Comparison of ENCODE assay signal across 1 cellular context in genomic region chr11:117143871-117144476, GRCh38.
TF ChIP-seq lines count a peak whose summit lies in the region.

Gene PAFAH1B2 (plus strand): TSS chr11:117144287. CDS start chr11:117152448, 8,161 bp downstream.

TF ChIP-seq in HEK293, 187 proteins besides CTCF, POLR2A, EP300 and RAD21 (continued from another document and continues in another):
- TF ChIP-seq ZSCAN5A (tag by site-specific recombination; IDR thresholded peaks at IDR 0.05) (0 out of 2 replicates have a peak, but pooled peaks have one; percentile 24), ZNF24 (tag by site-specific recombination; IDR thresholded peaks at IDR 0.05) (no peak), WT1 (tag by site-specific recombination; IDR thresholded peaks at IDR 0.05) (no peak), ZNF473 (tag by site-specific recombination; IDR thresholded peaks at IDR 0.05) (no peak), ZNF645 (tag by site-specific recombination; IDR thresholded peaks at IDR 0.05) (no peak), PATZ1 (tag by site-specific recombination; IDR thresholded peaks at IDR 0.05) (peak; percentile 78), TRIM28 (IDR thresholded peaks at IDR 0.05; ENCODE audit: borderline replicate concordance, low read length) (peak; percentile 81; the same call in 1 of the 2 replicates), ZNF596 (tag by site-specific recombination; IDR thresholded peaks at IDR 0.05) (peak; percentile 40; the same call in 1 of the 2 replicates), SP7 (tag by site-specific recombination; IDR thresholded peaks at IDR 0.05) (peak; percentile 71), ZNF132 (tag by site-specific recombination; IDR thresholded peaks at IDR 0.05; ENCODE audit: borderline replicate concordance) (no peak), KLF10 (tag by site-specific recombination; IDR thresholded peaks at IDR 0.05) (peak; percentile 47), ZNF76 (tag by site-specific recombination; IDR thresholded peaks at IDR 0.05; ENCODE audit: borderline replicate concordance, low read depth) (peak; percentile 56; the same call in 1 of the 2 replicates), ZNF629 (tag by site-specific recombination; IDR thresholded peaks at IDR 0.05) (peak; percentile 98), ZBTB7A (tag by site-specific recombination; IDR thresholded peaks at IDR 0.05; ENCODE audit: low read depth) (no peak), SALL2 (tag by site-specific recombination; IDR thresholded peaks at IDR 0.05; ENCODE audit: borderline replicate concordance) (no peak), KLF17 (tag by site-specific recombination; IDR thresholded peaks at IDR 0.05) (peak; percentile 22; the same call in 1 of the 2 replicates), KLF1 (tag by site-specific recombination; IDR thresholded peaks at IDR 0.05) (peak; percentile 57), ZNF366 (tag by site-specific recombination; conservative IDR thresholded peaks at IDR 0.05) (0 out of 2 replicates have a peak, but pooled peaks have one; percentile 30), YY2 (tag by site-specific recombination; IDR thresholded peaks at IDR 0.05) (peak; percentile 47; the same call in 1 of the 2 replicates), ZNF518A (tag by site-specific recombination; conservative IDR thresholded peaks at IDR 0.05; ENCODE audit: low read depth) (0 out of 2 replicates have a peak, but pooled peaks have one; percentile 8), KLF9 (tag by site-specific recombination; IDR thresholded peaks at IDR 0.05; ENCODE audit: low read depth) (peak; percentile 87), ZNF664 (tag by site-specific recombination; IDR thresholded peaks at IDR 0.05) (no peak), ELK4 (IDR thresholded peaks at IDR 0.05; ENCODE audit: borderline replicate concordance, low read depth, low read length) (peak; percentile 88; the same call in 1 of the 2 replicates), ZNF449 (tag by site-specific recombination; IDR thresholded peaks at IDR 0.05) (no peak), ZNF16 (tag by site-specific recombination; IDR thresholded peaks at IDR 0.05; ENCODE audit: low read depth) (no peak), BCL6B (tag by site-specific recombination; IDR thresholded peaks at IDR 0.05) (no peak), ZIC2 (tag by site-specific recombination; IDR thresholded peaks at IDR 0.05) (peak; percentile 91), ZNF391 (tag by site-specific recombination; IDR thresholded peaks at IDR 0.05; ENCODE audit: borderline replicate concordance, low read depth) (no peak), PBX3 (CRISPR knock-in tag; IDR thresholded peaks at IDR 0.05) (peak; percentile 90), ZNF639 (tag by site-specific recombination; IDR thresholded peaks at IDR 0.05) (no peak), ZNF18 (tag by site-specific recombination; IDR thresholded peaks at IDR 0.05) (peak; percentile 98), INSM2 (tag by site-specific recombination; IDR thresholded peaks at IDR 0.05) (0 out of 2 replicates have a peak, but pooled peaks have one; percentile 27), REPIN1 (tag by site-specific recombination; IDR thresholded peaks at IDR 0.05; ENCODE audit: low read depth) (no peak), ZEB2 (tag by site-specific recombination; IDR thresholded peaks at IDR 0.05) (peak; percentile 84), BCL11A (tag by site-specific recombination; IDR thresholded peaks at IDR 0.05; ENCODE audit: low read depth) (no peak)
